Comparison of ENCODE assay signal across 1 cellular context in genomic region chr4:22474636-22475310, GRCh38.
TF ChIP-seq lines count a peak whose summit lies in the region.

No MANE protein-coding gene starts in this region.

TF ChIP-seq in HepG2, 621 proteins besides CTCF, POLR2A, EP300 and RAD21 (continued from another document and continues in another):
- TF ChIP-seq ZNF253 (CRISPR knock-in tag; IDR thresholded peaks at IDR 0.05; ENCODE audit: borderline replicate concordance) (no peak), ZFP91 (CRISPR knock-in tag; IDR thresholded peaks at IDR 0.05; ENCODE audit: borderline replicate concordance) (no peak), ZIK1 (CRISPR knock-in tag; IDR thresholded peaks at IDR 0.05; ENCODE audit: borderline replicate concordance, low read depth) (no peak), ZNF746 (CRISPR knock-in tag; IDR thresholded peaks at IDR 0.05) (no peak), ZNF230 (CRISPR knock-in tag; IDR thresholded peaks at IDR 0.05) (no peak), KDM4B (CRISPR knock-in tag; IDR thresholded peaks at IDR 0.05) (no peak), ZBTB39 (CRISPR knock-in tag; IDR thresholded peaks at IDR 0.05) (no peak), ZMAT3 (CRISPR knock-in tag; conservative IDR thresholded peaks at IDR 0.05) (no peak), ZNF605 (CRISPR knock-in tag; IDR thresholded peaks at IDR 0.05) (no peak), ARHGAP35 (CRISPR knock-in tag; IDR thresholded peaks at IDR 0.05; ENCODE audit: borderline replicate concordance) (no peak), ESRRA (CRISPR knock-in tag; IDR thresholded peaks at IDR 0.05; ENCODE audit: low read depth) (no peak), GRHL1 (CRISPR knock-in tag; conservative IDR thresholded peaks at IDR 0.05) (no peak), MAX (IDR thresholded peaks at IDR 0.05) (peak; percentile 28; the same call in 1 of the 2 replicates), MEF2D (CRISPR knock-in tag; IDR thresholded peaks at IDR 0.05) (no peak), NR3C1 (CRISPR knock-in tag; IDR thresholded peaks at IDR 0.05) (no peak), BRD4 (CRISPR knock-in tag; IDR thresholded peaks at IDR 0.05) (no peak), ZFP62 (CRISPR knock-in tag; IDR thresholded peaks at IDR 0.05) (no peak), CEBPB (IDR thresholded peaks at IDR 0.05; ENCODE audit: borderline replicate concordance, low read depth, low read length) (peak; percentile 87), ZNF770 (CRISPR knock-in tag; IDR thresholded peaks at IDR 0.05) (no peak), PRDM15 (CRISPR knock-in tag; IDR thresholded peaks at IDR 0.05) (no peak), ARNTL (CRISPR knock-in tag; IDR thresholded peaks at IDR 0.05) (no peak), ZNF83 (CRISPR knock-in tag; IDR thresholded peaks at IDR 0.05; ENCODE audit: borderline replicate concordance) (no peak), SIX4 (CRISPR knock-in tag; IDR thresholded peaks at IDR 0.05) (no peak), FOXM1 (CRISPR knock-in tag; IDR thresholded peaks at IDR 0.05) (no peak), ZNF484 (CRISPR knock-in tag; IDR thresholded peaks at IDR 0.05; ENCODE audit: borderline replicate concordance, low read depth) (no peak), GFI1 (CRISPR knock-in tag; IDR thresholded peaks at IDR 0.05; ENCODE audit: borderline replicate concordance) (no peak), RARA (CRISPR knock-in tag; IDR thresholded peaks at IDR 0.05) (no peak), HOXA3 (CRISPR knock-in tag; IDR thresholded peaks at IDR 0.05) (no peak), ZNF224 (CRISPR knock-in tag; IDR thresholded peaks at IDR 0.05) (no peak), NR1H2 (CRISPR knock-in tag; IDR thresholded peaks at IDR 0.05; ENCODE audit: borderline replicate concordance, low read depth) (no peak), REL (CRISPR knock-in tag; conservative IDR thresholded peaks at IDR 0.05) (no peak), ATAD3A (CRISPR knock-in tag; IDR thresholded peaks at IDR 0.05) (no peak), ZFP36L2 (CRISPR knock-in tag; IDR thresholded peaks at IDR 0.05) (no peak), HNRNPLL (IDR thresholded peaks at IDR 0.05; ENCODE audit: low read depth, low read length, poor library complexity, severe bottlenecking) (no peak), SYNCRIP (IDR thresholded peaks at IDR 0.05; ENCODE audit: insufficient read depth, low read depth, low read length) (no peak), ZNF275 (CRISPR knock-in tag; IDR thresholded peaks at IDR 0.05; ENCODE audit: borderline replicate concordance) (no peak), JDP2 (CRISPR knock-in tag; IDR thresholded peaks at IDR 0.05; ENCODE audit: borderline replicate concordance) (no peak), RCOR2 (CRISPR knock-in tag; IDR thresholded peaks at IDR 0.05) (0 out of 2 replicates have a peak, but pooled peaks have one; percentile 45), NFAT5 (CRISPR knock-in tag; IDR thresholded peaks at IDR 0.05) (no peak), LBX2 (CRISPR knock-in tag; IDR thresholded peaks at IDR 0.05; ENCODE audit: borderline replicate concordance) (no peak), CREBL2 (CRISPR knock-in tag; IDR thresholded peaks at IDR 0.05; ENCODE audit: borderline replicate concordance) (no peak), AGO2 (optimal IDR thresholded peaks at IDR 0.05; ENCODE audit: low read depth, low read length) (no peak), TARDBP (CRISPR knock-in tag; IDR thresholded peaks at IDR 0.05) (no peak), ZNF10 (CRISPR knock-in tag; IDR thresholded peaks at IDR 0.05; ENCODE audit: borderline replicate concordance, low read depth) (no peak), JUN (CRISPR knock-in tag; IDR thresholded peaks at IDR 0.05) (no peak), ZNF350 (CRISPR knock-in tag; IDR thresholded peaks at IDR 0.05; ENCODE audit: borderline replicate concordance, low read depth) (no peak), ZNF24 (IDR thresholded peaks at IDR 0.05) (no peak), SMYD3 (CRISPR knock-in tag; IDR thresholded peaks at IDR 0.05) (no peak), ZNF414 (CRISPR knock-in tag; IDR thresholded peaks at IDR 0.05) (no peak)
